Comparison of ENCODE assay signal across 13 cellular contexts in genomic region chr5:89613222-89613956, GRCh38.
DNase-seq lines count a peak whose midpoint lies in the region; ATAC-seq lines count a peak whose summit lies in the region.
"Had no signal": no experiment of that assay in that cellular context is flagged by ENCODE, and none has a peak within 500 bp of the region (broad histone marks: within the 10 kb centered on the region; RNA-seq: fewer than 3 reads in every experiment).

No MANE protein-coding gene starts in this region.

- H3K4me3 ChIP-seq in right cardiac atrium (ENCODE audit: low read length): no peak overlapping the region
- H3K4me3 ChIP-seq: right atrium auricular region had no signal

- H3K36me3 Mint-ChIP-seq in immature natural killer cell: no peaks in the 10 kb centered on the region
- H3K36me3 Mint-ChIP-seq: activated naive CD8-positive, alpha-beta T cell had no signal

- H3K4me1 Mint-ChIP-seq in immature natural killer cell: no peaks in the 10 kb centered on the region

- no peak overlapping the region for H3K27ac Mint-ChIP-seq in immature natural killer cell
- H3K27ac Mint-ChIP-seq: activated naive CD8-positive, alpha-beta T cell had no signal

- no peaks in the 10 kb centered on the region for H3K27me3 Mint-ChIP-seq in immature natural killer cell (ENCODE audit: low read depth in 3 of 3)
- H3K27me3 Mint-ChIP-seq: activated naive CD8-positive, alpha-beta T cell had no signal

- WGBS in right cardiac atrium: 91% methylated on average over 3 of the region's 3 CpGs

- no peak overlapping the region for H3K4me3 Mint-ChIP-seq in immature natural killer cell
- H3K4me3 Mint-ChIP-seq: activated naive CD8-positive, alpha-beta T cell had no signal

- intact Hi-C loops in right cardiac atrium (cut with DNase I): no loop called here

- H3K27me3 ChIP-seq in right cardiac atrium (ENCODE audit: control insufficient read depth, insufficient read depth): no peaks in the 10 kb centered on the region
- H3K27me3 ChIP-seq: right atrium auricular region had no signal

- peak; percentile 11 for DNase-seq in HCEC 1CT
- peak; percentile 79 for DNase-seq in myocyte (ENCODE audit: low read depth)
- no peak for DNase-seq in immature natural killer cell
- no peak for DNase-seq in right cardiac atrium
- no peak for DNase-seq in occipital lobe (lab: John Stamatoyannopoulos, UW)
- DNase-seq in effector CD8-positive, alpha-beta T cell (lab: John Stamatoyannopoulos, UW): no peak
- DNase-seq: left cardiac atrium; NCI-H526; stimulated activated naive CD4-positive, alpha-beta T cell had no signal

- no peak overlapping the region for H3K27ac ChIP-seq in right cardiac atrium (ENCODE audit: low read length)
- H3K27ac ChIP-seq: right atrium auricular region had no signal

- peaks cover 0 to 13% (median 1%) of the 10 kb centered on the region in 6 donors for H3K9me3 Mint-ChIP-seq in immature natural killer cell

- no peaks in the 10 kb centered on the region for H3K9me3 ChIP-seq in right cardiac atrium (ENCODE audit: control insufficient read depth, low read length)
- H3K9me3 ChIP-seq: right atrium auricular region had no signal

- no peaks in the 10 kb centered on the region for H3K4me1 ChIP-seq in right cardiac atrium (ENCODE audit: control insufficient read depth, insufficient read depth, low read length)
- H3K4me1 ChIP-seq: right atrium auricular region had no signal

- ATAC-seq in GM18909 (IDR thresholded peaks at IDR 0.05; ENCODE audit: poor library complexity, unreplicated experiment) (peak; percentile 96), HG03460 (IDR thresholded peaks at IDR 0.05; ENCODE audit: unreplicated experiment) (peak; percentile 92), right cardiac atrium (no peak)
- ATAC-seq: left cardiac atrium had no signal

Comparison
In these comparisons a context has a peak if more than half of its experiments do, and no peak if none do; other contexts are left out.
1. ATAC-seq: peak in GM18909 (single experiment) and HG03460 (single experiment); none in right cardiac atrium (0 of 2).
2. DNase-seq: peak in HCEC 1CT (single experiment) and myocyte (single experiment); none in immature natural killer cell (0 of 3), right cardiac atrium (0 of 3), occipital lobe (single experiment) and effector CD8-positive, alpha-beta T cell (single experiment).